16 cellular contexts compared by ENCODE assay signal in genomic region chr4:10366628-10367027, GRCh38.
DNase-seq lines count a peak whose midpoint lies in the region; ATAC-seq, FAIRE-seq and TF ChIP-seq lines count a peak whose summit lies in the region.
"Had no signal": no experiment of that assay in that cellular context is flagged by ENCODE, and none has a peak within 500 bp of the region (broad histone marks: within the 10 kb centered on the region; RNA-seq: fewer than 3 reads in every experiment).

No MANE protein-coding gene starts in this region.

- no peaks in the 10 kb centered on the region for H3K9me3 ChIP-seq in smooth muscle cell (replicated peaks; ENCODE audit: low read depth)
- H3K9me3 ChIP-seq: BLaER1 treated with 17β-estradiol and CSF1 and Interleukin-3, amounts not matched to agents 10 nM and 100 nM had no signal

- H3K4me3 ChIP-seq in bronchial epithelial cell (ENCODE audit: low read depth, low read length) = no peak overlapping the region
- H3K4me3 ChIP-seq in smooth muscle cell = no peak overlapping the region
- H3K4me3 ChIP-seq: BLaER1 treated with 17β-estradiol and CSF1 and Interleukin-3, amounts not matched to agents 10 nM and 100 nM; GM12878 had no signal

- no peaks in the 10 kb centered on the region for H3K79me2 ChIP-seq in smooth muscle cell (ENCODE audit: low read depth)

- H3K4me2 ChIP-seq in smooth muscle cell = peak overlapping the region; percentile 3
- H3K4me2 ChIP-seq: BLaER1 treated with 17β-estradiol and CSF1 and Interleukin-3, amounts not matched to agents 10 nM and 100 nM had no signal

- peaks cover 10% of the 10 kb centered on the region for H3K4me1 ChIP-seq in foreskin keratinocyte
- no peaks in the 10 kb centered on the region for H3K4me1 ChIP-seq in smooth muscle cell (ENCODE audit: low read depth)

- no peaks in the 10 kb centered on the region for H3K36me3 ChIP-seq in bronchial epithelial cell (ENCODE audit: control insufficient read depth, insufficient read depth, low read length)
- H3K36me3 ChIP-seq in smooth muscle cell (ENCODE audit: low read depth) = no peaks in the 10 kb centered on the region
- H3K36me3 ChIP-seq: BLaER1 treated with 17β-estradiol and CSF1 and Interleukin-3, amounts not matched to agents 10 nM and 100 nM had no signal

- POLR2A ChIA-PET in RWPE1 (lab: Yijun Ruan, JAX; ENCODE audit: low non-redundant PET) = no interaction called here

- H3K9ac ChIP-seq in smooth muscle cell (ENCODE audit: low read depth) = no peak overlapping the region
- H3K9ac ChIP-seq: BLaER1 treated with 17β-estradiol and CSF1 and Interleukin-3, amounts not matched to agents 10 nM and 100 nM had no signal

- no peak overlapping the region for H3K27ac ChIP-seq in RWPE1
- peak overlapping the region; percentile 33 for H3K27ac ChIP-seq in foreskin keratinocyte
- H3K27ac ChIP-seq in smooth muscle cell (ENCODE audit: low read depth) = no peak overlapping the region
- H3K27ac ChIP-seq: BLaER1 treated with 17β-estradiol and CSF1 and Interleukin-3, amounts not matched to agents 10 nM and 100 nM had no signal

- no peak for TF ChIP-seq CTCF in RWPE1 (conservative IDR thresholded peaks at IDR 0.05; ENCODE audit: low read depth)
- no peak for TF ChIP-seq CTCF in bronchial epithelial cell (IDR thresholded peaks at IDR 0.05; ENCODE audit: insufficient read depth, low read length, severe bottlenecking)
- no peak for TF ChIP-seq CTCF in foreskin keratinocyte (conservative IDR thresholded peaks at IDR 0.05)
- TF ChIP-seq CTCF in smooth muscle cell (IDR thresholded peaks at IDR 0.05; ENCODE audit: borderline replicate concordance, insufficient read depth, poor library complexity, severe bottlenecking) = no peak

- CTCF ChIA-PET in RWPE1 (lab: Yijun Ruan, JAX) = no interaction called here

- H3K27me3 ChIP-seq in bronchial epithelial cell (ENCODE audit: control insufficient read depth, insufficient read depth, low read length) (no peaks in the 10 kb centered on the region), foreskin keratinocyte (no peaks in the 10 kb centered on the region), smooth muscle cell (ENCODE audit: low read depth) (peaks cover 5% of the 10 kb centered on the region)
- H3K27me3 ChIP-seq: BLaER1 treated with 17β-estradiol and CSF1 and Interleukin-3, amounts not matched to agents 10 nM and 100 nM had no signal

- ATAC-seq in foreskin keratinocyte = peak; percentile 91
- ATAC-seq: CD8-positive, alpha-beta T cell; GM12878 had no signal

- no peaks in the 10 kb centered on the region for H4K20me1 ChIP-seq in smooth muscle cell (ENCODE audit: low read depth)
- H4K20me1 ChIP-seq: BLaER1 treated with 17β-estradiol and CSF1 and Interleukin-3, amounts not matched to agents 10 nM and 100 nM had no signal

- peak; percentile 23 for FAIRE-seq in bronchial epithelial cell (lab: Jason Lieb, UNC)
- FAIRE-seq: GM12878, H1 had no signal

- DNase-seq in RWPE1 (ENCODE audit: low spot score) = peak; percentile 7
- DNase-seq in bronchial epithelial cell (ENCODE audit: low read depth) = peak; percentile 75
- peak; percentile 71 to 85 for DNase-seq in foreskin keratinocyte
- DNase-seq in smooth muscle cell (lab: John Stamatoyannopoulos, UW; ENCODE audit: unreplicated experiment) = no peak
- DNase-seq in DMS114 treated with DMSO at 0.1 percent for 48 hours (lab: John Stamatoyannopoulos, UW; ENCODE audit: unreplicated experiment) = no peak
- DNase-seq in NCI-H82 (lab: John Stamatoyannopoulos, UW) = no peak
- DNase-seq in SKM-1 (lab: John Stamatoyannopoulos, UW; ENCODE audit: unreplicated experiment) = no peak
- DNase-seq: Calu3; CD8-positive, alpha-beta T cell; DMS53; DND-41; EL; H9 had no signal

- H2AFZ ChIP-seq in smooth muscle cell (ENCODE audit: low read depth) = no peak overlapping the region

- peaks cover 5% of the 10 kb centered on the region for H3F3A ChIP-seq in smooth muscle cell (ENCODE audit: low read depth)

Comparison
In these comparisons a context has a peak if more than half of its experiments do, and no peak if none do; other contexts are left out.
1. DNase-seq: peak in RWPE1 (single experiment), bronchial epithelial cell (single experiment) and foreskin keratinocyte (2 of 2); none in smooth muscle cell (single experiment), DMS114 treated with DMSO at 0.1 percent for 48 hours (single experiment), NCI-H82 (single experiment) and SKM-1 (single experiment).